Comparison of ENCODE assay signal across 17 cellular contexts in genomic region chr10:16565604-16566003, GRCh38. TPM values are rescaled to one million over a fixed set of nuclear protein-coding genes. Genes with fewer than 3 reads are reported as not detected.
"Had no signal": no experiment of that assay in that cellular context is flagged by ENCODE, and none has a peak within 500 bp of the region (broad histone marks: within the 10 kb centered on the region; RNA-seq: fewer than 3 reads in every experiment).

No MANE protein-coding gene starts in this region.

- H3K36me3 ChIP-seq: gastrocnemius medialis, heart right ventricle, transverse colon, vagina had no signal

- DNase-seq: activated CD4-positive, alpha-beta memory T cell treated with anti-CD3 and anti-CD28 coated beads for 36 hours; activated CD4-positive, alpha-beta T cell treated with anti-CD3 and anti-CD28 coated beads for 36 hours; activated CD8-positive, alpha-beta memory T cell treated with anti-CD3 and anti-CD28 coated beads, Interleukin-2, amount 10 ng/mL, durations not matched to agents 7 days and 5 days; activated naive CD4-positive, alpha-beta T cell treated with anti-CD3 and anti-CD28 coated beads, Interleukin-2, amount 50 U/mL, for 16 hours; activated T-cell treated with anti-CD3 and anti-CD28 coated beads, Interleukin-2, amount 50 U/mL, for 1 hour; gastrocnemius medialis; heart right ventricle; psoas muscle; stimulated activated naive CD8-positive, alpha-beta T cell treated with anti-CD3 and anti-CD28 coated beads, Interleukin-15, Interleukin-2, amounts not matched to agents 100 U/mL and 50 U/mL, for 24 hours; transverse colon had no signal

- H3K4me1 ChIP-seq: gastrocnemius medialis, psoas muscle, transverse colon, vagina had no signal

- H3K9me3 ChIP-seq: gastrocnemius medialis, heart right ventricle, psoas muscle, transverse colon, vagina had no signal

- FAIRE-seq: astrocyte, bronchial epithelial cell had no signal

- ATAC-seq: activated CD4-positive, alpha-beta T cell treated with anti-CD3 and anti-CD28 coated beads for 36 hours; activated CD8-positive, alpha-beta memory T cell treated with anti-CD3 and anti-CD28 coated beads, Interleukin-2, amount 10 ng/mL, durations not matched to agents 7 days and 5 days; gastrocnemius medialis; heart right ventricle; psoas muscle; sciatic nerve; stimulated activated naive CD8-positive, alpha-beta T cell treated with anti-CD3 and anti-CD28 coated beads, Interleukin-15, Interleukin-2, amounts not matched to agents 100 U/mL and 50 U/mL, for 24 hours had no signal

- H3K4me3 ChIP-seq: gastrocnemius medialis, heart right ventricle, psoas muscle, transverse colon, vagina had no signal

- H3K27me3 ChIP-seq: gastrocnemius medialis, transverse colon, vagina had no signal

- H3K27ac ChIP-seq: gastrocnemius medialis, heart right ventricle, psoas muscle, transverse colon, vagina had no signal

RNA-seq across cellular contexts. Expression of gene C1QL3, which starts 43.9 kb away (rescaled TPM):
- total RNA-seq: activated CD4-positive, alpha-beta memory T cell treated with anti-CD3 and anti-CD28 coated beads for 36 hours; activated CD4-positive, alpha-beta T cell treated with anti-CD3 and anti-CD28 coated beads for 36 hours; bronchial epithelial cell; gastrocnemius medialis; mesothelial cell of epicardium; omental fat pad; sciatic nerve; transverse colon; vagina had no signal
- polyA plus RNA-seq: adipose tissue had no signal
